Comparison of ENCODE assay signal across 14 cellular contexts in the genomic region with DNA sequence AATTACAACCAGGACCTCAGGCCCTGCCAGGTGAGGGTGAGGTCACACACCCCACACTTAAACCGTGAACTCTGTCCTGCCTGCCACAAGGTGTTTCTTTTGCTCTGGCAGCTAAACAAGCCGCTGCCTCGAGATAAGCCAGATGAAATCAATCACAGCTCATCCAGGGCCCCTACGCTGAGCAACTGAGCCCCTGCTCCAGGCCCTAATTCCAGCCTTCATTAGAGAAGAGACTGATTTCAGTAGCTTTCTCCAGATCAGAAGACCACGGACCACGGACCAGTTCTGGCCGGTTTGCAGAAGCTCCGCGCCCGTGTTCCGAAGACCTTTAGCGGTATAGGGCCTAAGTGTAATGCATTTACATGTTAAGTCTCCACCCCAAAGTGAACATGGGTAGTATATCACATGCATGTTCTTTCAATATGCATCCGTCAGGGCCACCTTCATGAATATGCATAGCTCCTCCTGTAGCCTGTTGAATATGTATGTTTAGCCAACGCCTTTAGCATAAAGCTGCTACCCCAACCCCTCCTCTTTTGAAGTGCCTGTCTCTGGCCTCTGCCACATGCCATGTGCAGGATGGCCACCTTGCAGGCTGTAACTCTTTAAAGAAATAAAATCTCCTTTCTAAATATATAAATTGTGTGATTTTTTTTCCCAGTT. TPM values are rescaled to one million over a fixed set of nuclear protein-coding genes. Genes with fewer than 3 reads are reported as not detected.
DNase-seq lines count a peak whose midpoint lies in the region; ATAC-seq, FAIRE-seq and TF ChIP-seq lines count a peak whose summit lies in the region.
"Had no signal": no experiment of that assay in that cellular context is flagged by ENCODE, and none has a peak within 500 bp of the region (broad histone marks: within the 10 kb centered on the region; RNA-seq: fewer than 3 reads in every experiment).

No MANE protein-coding gene starts in this region.

- no peak overlapping the region for H3K4me3 ChIP-seq in breast epithelium
- peak overlapping the region; percentile 51 for H3K4me3 ChIP-seq in WERI-Rb-1 (ENCODE audit: low read depth, low read length)
- no peak overlapping the region for H3K4me3 ChIP-seq in keratinocyte (ENCODE audit: control insufficient read depth in 2 of 3, extremely low read depth in 1 of 3, insufficient read depth in 2 of 3, low read depth in 1 of 3, low read length in 3 of 3)
- H3K4me3 ChIP-seq: adrenal gland, prostate gland, SJCRH30 had no signal

- no peak for TF ChIP-seq POLR2A in breast epithelium (IDR thresholded peaks at IDR 0.05)

- H3K36me3 Mint-ChIP-seq in MCF 10A (ENCODE audit: insufficient read depth, unreplicated experiment), result peaks cover 6% of the 10 kb centered on the region
- H3K36me3 Mint-ChIP-seq in stimulated activated naive B cell treated with anti-CD40 and anti-IgM and Interleukin-4, amounts not matched to agents 10 μg/mL and 1 μg/mL and 100 μg/mL, for 72 hours, result no peaks in the 10 kb centered on the region
- H3K36me3 Mint-ChIP-seq in T-helper 2 cell treated with Interferon-gamma antibody and Interleukin-4, amounts not matched to agents 5 μg/mL and 100 μg/mL, for 36 hours (ENCODE audit: low read depth), result no peaks in the 10 kb centered on the region

- no TSS peak for BruUV-seq in MCF 10A (replicated peaks; lab: Mats Ljungman, UMichigan)

- CTCF ChIA-PET in MCF 10A (lab: Yijun Ruan, JAX), result interaction anchor here (0.5 to 4.6 kb wide), 18 partner anchors 8 to 1114 kb away, joined by 3 to 62 read pairs (median 4); partner anchors contain the start of gene RAC2

- H3K79me2 ChIP-seq in keratinocyte (ENCODE audit: control insufficient read depth, insufficient read depth, low read length), result no peaks in the 10 kb centered on the region

- H3K4me1 Mint-ChIP-seq in MCF 10A (ENCODE audit: insufficient read depth, unreplicated experiment), result peaks cover 29% of the 10 kb centered on the region
- H3K4me1 Mint-ChIP-seq in stimulated activated naive B cell treated with anti-CD40 and anti-IgM and Interleukin-4, amounts not matched to agents 10 μg/mL and 1 μg/mL and 100 μg/mL, for 72 hours, result peaks cover 37 to 45% of the 10 kb centered on the region in 2 donors
- peaks cover 33% of the 10 kb centered on the region for H3K4me1 Mint-ChIP-seq in T-helper 2 cell treated with Interferon-gamma antibody and Interleukin-4, amounts not matched to agents 5 μg/mL and 100 μg/mL, for 36 hours (ENCODE audit: low read depth)

- POLR2A ChIA-PET in MCF 10A (lab: Yijun Ruan, JAX), result interaction anchor here (0.6 to 1.5 kb wide), 5 partner anchors 11 to 1106 kb away, joined by 3 to 7 read pairs (median 4); no protein-coding TSS in a partner anchor

- peaks cover 2 to 4% of the 10 kb centered on the region in 2 donors for H3K9me3 ChIP-seq in breast epithelium
- peaks cover 3% of the 10 kb centered on the region for H3K9me3 ChIP-seq in WERI-Rb-1 (ENCODE audit: severe bottlenecking)
- peaks cover under 1% of the 10 kb centered on the region for H3K9me3 ChIP-seq in keratinocyte (ENCODE audit: control insufficient read depth, low read depth, low read length)
- H3K9me3 ChIP-seq: prostate gland, SJCRH30 had no signal

- H3K9me3 Mint-ChIP-seq in MCF 10A (ENCODE audit: unreplicated experiment), result no peaks in the 10 kb centered on the region
- H3K9me3 Mint-ChIP-seq in stimulated activated naive B cell treated with anti-CD40 and anti-IgM and Interleukin-4, amounts not matched to agents 10 μg/mL and 1 μg/mL and 100 μg/mL, for 72 hours, result no peaks in the 10 kb centered on the region
- H3K9me3 Mint-ChIP-seq in T-helper 2 cell treated with Interferon-gamma antibody and Interleukin-4, amounts not matched to agents 5 μg/mL and 100 μg/mL, for 36 hours, result peaks cover 5% of the 10 kb centered on the region

- H3K27me3 Mint-ChIP-seq in MCF 10A (ENCODE audit: insufficient read depth, unreplicated experiment), result no peaks in the 10 kb centered on the region
- peaks cover 0 to 7% of the 10 kb centered on the region in 2 donors for H3K27me3 Mint-ChIP-seq in stimulated activated naive B cell treated with anti-CD40 and anti-IgM and Interleukin-4, amounts not matched to agents 10 μg/mL and 1 μg/mL and 100 μg/mL, for 72 hours
- peaks cover 10% of the 10 kb centered on the region for H3K27me3 Mint-ChIP-seq in T-helper 2 cell treated with Interferon-gamma antibody and Interleukin-4, amounts not matched to agents 5 μg/mL and 100 μg/mL, for 36 hours (ENCODE audit: low read depth)

- no peak overlapping the region for H3K27ac Mint-ChIP-seq in MCF 10A (ENCODE audit: low read depth, unreplicated experiment)
- peak overlapping the region; percentile 39 for H3K27ac Mint-ChIP-seq in stimulated activated naive B cell treated with anti-CD40 and anti-IgM and Interleukin-4, amounts not matched to agents 10 μg/mL and 1 μg/mL and 100 μg/mL, for 72 hours
- H3K27ac Mint-ChIP-seq in T-helper 2 cell treated with Interferon-gamma antibody and Interleukin-4, amounts not matched to agents 5 μg/mL and 100 μg/mL, for 36 hours, result no peak overlapping the region

- H2AFZ ChIP-seq in keratinocyte (ENCODE audit: control insufficient read depth, low read length), result no peak overlapping the region

- dilution Hi-C loops in keratinocyte (cut with MboI; ENCODE audit: extremely low pct_ligation_motif_present, low sequenced_read_pairs), result no loop called here

- H3K4me2 ChIP-seq in keratinocyte (ENCODE audit: control insufficient read depth, extremely low read depth, insufficient read depth, low read depth, low read length), result peak overlapping the region; percentile 75

- no peak for DNase-seq in MCF 10A (ENCODE audit: unreplicated experiment)
- DNase-seq in breast epithelium (ENCODE audit: low spot score in 2 of 2), result no peak
- peak; percentile 60 for DNase-seq in WERI-Rb-1
- no peak for DNase-seq in keratinocyte (ENCODE audit: low read depth, low spot score)
- DNase-seq in stimulated activated naive B cell treated with anti-CD40 and anti-IgM and Interleukin-4, amounts not matched to agents 10 μg/mL and 1 μg/mL and 100 μg/mL, for 72 hours, result no peak
- DNase-seq in activated naive CD4-positive, alpha-beta T cell treated with anti-CD3 and anti-CD28 coated beads, Interleukin-2, amount 50 U/mL, for 16 hours, result no peak
- DNase-seq in T-helper 2 cell treated with Interferon-gamma antibody and Interleukin-4, amounts not matched to agents 5 μg/mL and 100 μg/mL, for 36 hours (ENCODE audit: low spot score), result no peak
- DNase-seq: DMS79 treated with DMSO at 0.1 percent for 48 hours, NCI-H1694, SJCRH30 had no signal

- no peaks in the 10 kb centered on the region for H4K20me1 ChIP-seq in keratinocyte (ENCODE audit: control insufficient read depth, extremely low read depth, insufficient read depth, low read length)

- FAIRE-seq in keratinocyte (lab: Jason Lieb, UNC), result no peak

- TF ChIP-seq CTCF in MCF 10A (IDR thresholded peaks at IDR 0.05; ENCODE audit: unreplicated experiment) (no peak), breast epithelium (IDR thresholded peaks at IDR 0.05) (no peak), WERI-Rb-1 (IDR thresholded peaks at IDR 0.05; ENCODE audit: low read depth, low read length) (no peak), keratinocyte (optimal IDR thresholded peaks at IDR 0.05 in 1 of 3, IDR thresholded peaks at IDR 0.05 in 1 of 3, conservative IDR thresholded peaks at IDR 0.05 in 1 of 3; ENCODE audit: extremely low read depth in 1 of 3, insufficient read depth in 2 of 3, low read length in 3 of 3) (no peak)

- ATAC-seq in stimulated activated naive B cell treated with anti-CD40 and anti-IgM and Interleukin-4, amounts not matched to agents 10 μg/mL and 1 μg/mL and 100 μg/mL, for 72 hours (replicated peaks), result no peak
- ATAC-seq in GM18519 (IDR thresholded peaks at IDR 0.05; ENCODE audit: low FRiP score, unreplicated experiment), result no peak

- peak overlapping the region; percentile 20 for H3K4me3 Mint-ChIP-seq in MCF 10A (ENCODE audit: unreplicated experiment)
- peak overlapping the region in 1 of 2 donors; percentile 75 for H3K4me3 Mint-ChIP-seq in stimulated activated naive B cell treated with anti-CD40 and anti-IgM and Interleukin-4, amounts not matched to agents 10 μg/mL and 1 μg/mL and 100 μg/mL, for 72 hours
- no peak overlapping the region for H3K4me3 Mint-ChIP-seq in T-helper 2 cell treated with Interferon-gamma antibody and Interleukin-4, amounts not matched to agents 5 μg/mL and 100 μg/mL, for 36 hours

- intact Hi-C loops in MCF 10A (cut with micrococcal nuclease) (loop anchor here (2.0 kb wide), 1 partner anchor 198 kb away; no protein-coding TSS in a partner anchor), breast epithelium (cut with DNase I; ENCODE audit: low total_unique reads) (no loop called here)

- H3K4me1 ChIP-seq in breast epithelium (no peaks in the 10 kb centered on the region), keratinocyte (ENCODE audit: control insufficient read depth, extremely low read depth, insufficient read depth, low read length) (peaks cover 44% of the 10 kb centered on the region)
- H3K4me1 ChIP-seq: adrenal gland, prostate gland, SJCRH30 had no signal

- no peak overlapping the region for H3K27ac ChIP-seq in breast epithelium
- peak overlapping the region; percentile 68 for H3K27ac ChIP-seq in WERI-Rb-1
- no peak overlapping the region for H3K27ac ChIP-seq in keratinocyte (ENCODE audit: control insufficient read depth, insufficient read depth, low read length)
- H3K27ac ChIP-seq: adrenal gland, prostate gland, SJCRH30 had no signal

- H3K36me3 ChIP-seq in breast epithelium (no peaks in the 10 kb centered on the region), WERI-Rb-1 (peaks cover 1% of the 10 kb centered on the region; the same call in 1 of the 2 replicates), keratinocyte (ENCODE audit: control insufficient read depth in 2 of 2, extremely low read depth in 1 of 2, insufficient read depth in 2 of 2, low read length in 2 of 2) (no peaks in the 10 kb centered on the region)
- H3K36me3 ChIP-seq: adrenal gland, prostate gland, SJCRH30 had no signal

- H3K9me1 ChIP-seq in keratinocyte (ENCODE audit: control insufficient read depth, extremely low read depth, insufficient read depth, low read length), result no peaks in the 10 kb centered on the region

- no peak overlapping the region for H3K9ac ChIP-seq in keratinocyte (ENCODE audit: control insufficient read depth, extremely low read depth, insufficient read depth, low read length)

- H3K27me3 ChIP-seq in breast epithelium, result peaks cover 0 to 47% of the 10 kb centered on the region in 2 donors
- no peaks in the 10 kb centered on the region for H3K27me3 ChIP-seq in WERI-Rb-1 (ENCODE audit: insufficient read depth, low read depth, severe bottlenecking)
- H3K27me3 ChIP-seq in keratinocyte (ENCODE audit: control insufficient read depth, extremely low read depth, insufficient read depth, low read length), result peaks cover 5% of the 10 kb centered on the region

RNA-seq across cellular contexts. Expression of gene RAC2, which starts 14.9 kb away (rescaled TPM):
- total RNA-seq in MCF 10A (2022) (42.4 and 52.6 TPM in 2 replicates), breast epithelium (10 to 100 TPM; 10.5 to 12.0 (median 11.5) TPM)
- polyA plus RNA-seq in keratinocyte, result 71.9 to 128 TPM (median 78.6 TPM) in 3 replicates
- polyA plus RNA-seq in keratinocyte (2011; ENCODE audit: low read depth), result 13.8 TPM
- 107 and 165 TPM in 2 replicates for polyA plus RNA-seq in keratinocyte (2011; cell fraction: cytosol; rRNA removed)
- 80.3 and 118 TPM in 2 replicates for polyA plus RNA-seq in keratinocyte (2011; cell fraction: nucleus; rRNA removed)
- polyA plus RNA-seq in keratinocyte (2012; ENCODE audit: low replicate concordance), result 55.6 and 168 TPM in 2 replicates
- polyA minus RNA-seq in keratinocyte, result 69.1 to 336 TPM (median 108 TPM) in 3 replicates
- polyA minus RNA-seq in keratinocyte (2011; cell fraction: cytosol; rRNA and poly(A)+ RNA removed), result 111 TPM
- 35.8 and 45.0 TPM in 2 replicates for polyA minus RNA-seq in keratinocyte (2011; cell fraction: nucleus; rRNA and poly(A)+ RNA removed)
- total RNA-seq: SJCRH30 had no signal

RNA-seq across cellular contexts. Expression of gene CYTH4, which starts 23.4 kb away (rescaled TPM):
- total RNA-seq in MCF 10A (2022) (0.22 TPM in 1 of 2 replicates, not detected in the other), breast epithelium (10 to 100 TPM in 2 of 3 donors, 1 to 10 TPM in 1; 6.9 to 25.1 (median 10.5) TPM)
- polyA plus RNA-seq in keratinocyte, result 0.05 to 0.12 TPM (median 0.06 TPM) in 3 replicates
- not detected for polyA plus RNA-seq in keratinocyte (2011; ENCODE audit: low read depth)
- polyA plus RNA-seq in keratinocyte (2011; cell fraction: cytosol; rRNA removed), result 0.02 TPM in 1 of 2 replicates, not detected in the other
- polyA plus RNA-seq in keratinocyte (2011; cell fraction: nucleus; rRNA removed), result 0.09 TPM in 1 of 2 replicates, not detected in the other
- not detected in 2 replicates for polyA plus RNA-seq in keratinocyte (2012; ENCODE audit: low replicate concordance)
- polyA minus RNA-seq in keratinocyte, result not detected in 3 replicates
- polyA minus RNA-seq in keratinocyte (2011; cell fraction: cytosol; rRNA and poly(A)+ RNA removed), result not detected
- polyA minus RNA-seq in keratinocyte (2011; cell fraction: nucleus; rRNA and poly(A)+ RNA removed), result not detected in 2 replicates
- total RNA-seq: SJCRH30 had no signal

RNA-seq across cellular contexts. Expression of gene SSTR3, which starts 46.7 kb away (rescaled TPM):
- not detected in 2 replicates for total RNA-seq in MCF 10A (2022)
- not detected for total RNA-seq in breast epithelium
- not detected in 3 replicates for polyA plus RNA-seq in keratinocyte
- polyA plus RNA-seq in keratinocyte (2011; ENCODE audit: low read depth), result not detected
- polyA plus RNA-seq in keratinocyte (2011; cell fraction: cytosol; rRNA removed), result not detected in 2 replicates
- not detected in 2 replicates for polyA plus RNA-seq in keratinocyte (2011; cell fraction: nucleus; rRNA removed)
- not detected in 2 replicates for polyA plus RNA-seq in keratinocyte (2012; ENCODE audit: low replicate concordance)
- not detected in 3 replicates for polyA minus RNA-seq in keratinocyte
- polyA minus RNA-seq in keratinocyte (2011; cell fraction: cytosol; rRNA and poly(A)+ RNA removed), result not detected
- not detected in 2 replicates for polyA minus RNA-seq in keratinocyte (2011; cell fraction: nucleus; rRNA and poly(A)+ RNA removed)
- total RNA-seq: SJCRH30, urinary bladder had no signal
- polyA plus RNA-seq: urinary bladder had no signal
